ENCODE assay signal across 20 cellular contexts in genomic region chr21:15539376-15539775, GRCh38.
DNase-seq lines count a peak whose midpoint lies in the region; ATAC-seq and TF ChIP-seq lines count a peak whose summit lies in the region.
"Had no signal": no experiment of that assay in that cellular context is flagged by ENCODE, and none has a peak within 500 bp of the region (broad histone marks: within the 10 kb centered on the region; RNA-seq: fewer than 3 reads in every experiment).

No MANE protein-coding gene starts in this region.

- no peak overlapping the region for H3K9ac ChIP-seq in DND-41 (ENCODE audit: low read depth, low read length)

- H3K4me2 ChIP-seq in DND-41 (ENCODE audit: insufficient read depth, low read length) (no peak overlapping the region), PC-9 (no peak overlapping the region)
- H3K4me2 ChIP-seq: A549 had no signal

- CTCF ChIA-PET in PC-9 (lab: Charles Lee), result interaction anchor here (0.5 kb wide), 1 partner anchor 130 kb away, joined by 3 read pairs; no protein-coding TSS in a partner anchor

- POLR2A ChIA-PET in PC-9 (lab: Charles Lee; ENCODE audit: unreplicated experiment), result no interaction called here

- BruUV-seq in PC-9 (replicated peaks; lab: Mats Ljungman, UMichigan), result no TSS peak

- DNase-seq in DND-41, result no peak
- DNase-seq in OCI-M1 (lab: John Stamatoyannopoulos, UW), result peak; percentile 13
- peak; percentile 84 for DNase-seq in fibroblast of gingiva (ENCODE audit: low read depth)
- DNase-seq in retinal pigment epithelial cell (ENCODE audit: low read depth), result peak; percentile 24
- DNase-seq in mesenteric fat pad (ENCODE audit: low spot score), result no peak
- no peak for DNase-seq in PC-9
- DNase-seq: CD4-positive, alpha-beta memory T cell; DMS153; Kasumi-1; NCI-H1092; NCI-H1436; NCI-H187 treated with DMSO at 0.1 percent for 48 hours; NCI-H226; NCI-H510A treated with DMSO at 0.1 percent for 48 hours; NCI-H748 treated with DMSO at 0.1 percent for 48 hours; NK-92 treated with Interleukin-12 subunit alpha and Interleukin-12 subunit beta, amount 100 ng/mL, for 24 hours had no signal

- no peaks in the 10 kb centered on the region for H3K36me3 ChIP-seq in DND-41 (ENCODE audit: insufficient read depth, low read length)
- H3K36me3 ChIP-seq in PC-9 (ENCODE audit: low read depth), result no peaks in the 10 kb centered on the region
- H3K36me3 ChIP-seq: SJSA1 had no signal

- H3K9me3 ChIP-seq in DND-41 (ENCODE audit: insufficient read depth, low read length, severe bottlenecking), result no peaks in the 10 kb centered on the region
- H3K9me3 ChIP-seq in PC-9 (ENCODE audit: insufficient read depth, low read depth), result no peaks in the 10 kb centered on the region
- H3K9me3 ChIP-seq: A549, SJSA1 had no signal

- ATAC-seq in DND-41 (ENCODE audit: insufficient read depth, low read depth), result no peak
- ATAC-seq in activated CD4-positive, CD25-positive, alpha-beta regulatory T cell treated with anti-CD3 and anti-CD28 coated beads, Interleukin-2, amount 50 U/mL, for 24 hours, result no peak
- ATAC-seq: A549, Right ventricle myocardium inferior had no signal

- no peaks in the 10 kb centered on the region for H3F3A ChIP-seq in PC-9 (ENCODE audit: insufficient read depth, low read depth)

- H3K4me1 ChIP-seq in DND-41 (ENCODE audit: insufficient read depth, low read length) (peaks cover 42% of the 10 kb centered on the region), PC-9 (replicated peaks; ENCODE audit: insufficient read depth) (no peaks in the 10 kb centered on the region)
- H3K4me1 ChIP-seq: A549, SJSA1 had no signal

- no peak for TF ChIP-seq CTCF in DND-41 (IDR thresholded peaks at IDR 0.05; ENCODE audit: borderline replicate concordance, extremely low read depth, low read length, poor library complexity, severe bottlenecking)
- no peak for TF ChIP-seq CTCF in retinal pigment epithelial cell (conservative IDR thresholded peaks at IDR 0.05; ENCODE audit: low read depth, low read length)
- no peak for TF ChIP-seq CTCF in PC-9 (conservative IDR thresholded peaks at IDR 0.05)

- H3K79me2 ChIP-seq in DND-41 (ENCODE audit: insufficient read depth, low read length) (no peaks in the 10 kb centered on the region), PC-9 (ENCODE audit: low read depth) (no peaks in the 10 kb centered on the region)

- H3K27ac ChIP-seq in DND-41 (ENCODE audit: low read length) (no peak overlapping the region; the same call in 1 of the 2 replicates), PC-9 (no peak overlapping the region)
- H3K27ac ChIP-seq: A549, SJSA1 had no signal

- intact Hi-C loops in PC-9 (cut with micrococcal nuclease; ENCODE audit: unreplicated experiment), result no loop called here

- H2AFZ ChIP-seq in DND-41 (ENCODE audit: low read depth, low read length) (0 out of 2 replicates have a peak overlapping the region, but pooled peaks have one; percentile 1), PC-9 (no peak overlapping the region)

- H3K9me2 ChIP-seq in PC-9 (ENCODE audit: insufficient read depth), result no peaks in the 10 kb centered on the region

- no peaks in the 10 kb centered on the region for H3K27me3 ChIP-seq in DND-41 (ENCODE audit: insufficient read depth, low read length, poor library complexity)
- H3K27me3 ChIP-seq in PC-9 (ENCODE audit: insufficient read depth, low read depth), result no peaks in the 10 kb centered on the region
- H3K27me3 ChIP-seq: SJSA1 had no signal

- no peaks in the 10 kb centered on the region for H4K20me1 ChIP-seq in DND-41 (ENCODE audit: insufficient read depth, low read length)
- no peaks in the 10 kb centered on the region for H4K20me1 ChIP-seq in PC-9 (ENCODE audit: insufficient read depth)

- H3K4me3 ChIP-seq in DND-41 (ENCODE audit: low read depth in 1 of 2, low read length in 2 of 2) (no peak overlapping the region), retinal pigment epithelial cell (ENCODE audit: low read length) (no peak overlapping the region), PC-9 (no peak overlapping the region)
- H3K4me3 ChIP-seq: A549, SJSA1 had no signal

Comparison
In these comparisons a context has a peak if more than half of its experiments do, and no peak if none do; other contexts are left out.
1. DNase-seq: peak in OCI-M1 (single experiment), fibroblast of gingiva (single experiment) and retinal pigment epithelial cell (single experiment); none in DND-41 (single experiment), mesenteric fat pad (single experiment) and PC-9 (0 of 2).